8 cellular contexts compared by ENCODE assay signal in genomic region chr17:81222906-81223757, GRCh38. TPM values are rescaled to one million over a fixed set of nuclear protein-coding genes. Genes with fewer than 3 reads are reported as not detected.
DNase-seq lines count a peak whose midpoint lies in the region; ATAC-seq, FAIRE-seq and TF ChIP-seq lines count a peak whose summit lies in the region.

TSS of gene CEP131 (minus strand) at chr17:81222965. CDS start at chr17:81220056, 2,909 bp downstream.

- CTCF ChIA-PET in AG04450 (lab: Charles Lee), result interaction anchor here (0.5 to 0.8 kb wide), 2 partner anchors 22 to 126 kb away, joined by 3 to 4 read pairs; no protein-coding TSS in a partner anchor

- TF ChIP-seq CTCF in AG04450 (IDR thresholded peaks at IDR 0.05; ENCODE audit: low read depth, low read length), result no peak
- no peak for TF ChIP-seq CTCF in WI38 (IDR thresholded peaks at IDR 0.05; ENCODE audit: low read depth, low read length)
- no peak for TF ChIP-seq CTCF in bronchial epithelial cell (IDR thresholded peaks at IDR 0.05; ENCODE audit: insufficient read depth, low read length, severe bottlenecking)

- H3K36me3 ChIP-seq in bronchial epithelial cell (ENCODE audit: control insufficient read depth, insufficient read depth, low read length), result no peaks in the 10 kb centered on the region
- no peaks in the 10 kb centered on the region for H3K36me3 ChIP-seq in small intestine (ENCODE audit: control insufficient read depth in 2 of 2, insufficient read depth in 2 of 2, low read length in 2 of 2)

- H3K4me3 ChIP-seq in AG04450 (ENCODE audit: low read depth, low read length), result peak within 1 kb of the TSS; percentile 76
- peak within 1 kb of the TSS; percentile 81 for H3K4me3 ChIP-seq in WI38 (ENCODE audit: low read depth, low read length)
- H3K4me3 ChIP-seq in bronchial epithelial cell (ENCODE audit: low read depth, low read length), result peak within 1 kb of the TSS; percentile 75
- peak within 1 kb of the TSS; percentile 48 to 74 for H3K4me3 ChIP-seq in small intestine (ENCODE audit: low read depth in 1 of 2, low read length in 2 of 2)

- FAIRE-seq in bronchial epithelial cell (lab: Jason Lieb, UNC) (no peak), small intestine (lab: Jason Lieb, UNC) (no peak)

- H3K9me3 ChIP-seq in AG04450 (ENCODE audit: control insufficient read depth, insufficient read depth, low read length) (peaks cover 4% of the 10 kb centered on the region), small intestine (ENCODE audit: control insufficient read depth, low read depth) (no peaks in the 10 kb centered on the region)

- peak within 1 kb of the TSS; percentile 21 for H3K27ac ChIP-seq in AG04450 (ENCODE audit: low read depth, low read length)
- H3K27ac ChIP-seq in small intestine (ENCODE audit: low read depth in 1 of 2, low read length in 1 of 2), result peak within 1 kb of the TSS in 1 of 2 donors; percentile 42

- no peaks in the 10 kb centered on the region for H3K27me3 ChIP-seq in AG04450 (ENCODE audit: control insufficient read depth, insufficient read depth, low read length)
- no peaks in the 10 kb centered on the region for H3K27me3 ChIP-seq in bronchial epithelial cell (ENCODE audit: control insufficient read depth, insufficient read depth, low read length)
- H3K27me3 ChIP-seq in small intestine (ENCODE audit: control insufficient read depth in 2 of 2, insufficient read depth in 2 of 2, low read length in 2 of 2), result no peaks in the 10 kb centered on the region

- 1 to 2% (median 1%) methylated on average over 56 to 79 of the region's 79 CpGs for WGBS in small intestine, 3 donors

- POLR2A ChIA-PET in AG04450 (lab: Yijun Ruan, JAX), result interaction anchor here (1.0 to 1.2 kb wide), 2 partner anchors 16 to 288 kb away, joined by 4 to 17 read pairs; partner anchors contain the start of genes NDUFAF8 and TEPSIN

- peak; percentile 93 for ATAC-seq in GM18909 (IDR thresholded peaks at IDR 0.05; ENCODE audit: poor library complexity, unreplicated experiment)
- ATAC-seq in HG03175 (IDR thresholded peaks at IDR 0.05; ENCODE audit: unreplicated experiment), result peak; percentile 96

- H3K4me1 ChIP-seq in small intestine (ENCODE audit: control insufficient read depth in 2 of 2, insufficient read depth in 1 of 2, low read depth in 1 of 2, low read length in 1 of 2), result no peaks in the 10 kb centered on the region

- DNase-seq in AG04450 (ENCODE audit: low read depth, low spot score) (peak; percentile 94), NCI-H2227 treated with DMSO at 0.1 percent for 48 hours (lab: John Stamatoyannopoulos, UW) (peak; percentile 94), bronchial epithelial cell (ENCODE audit: low read depth) (peak; percentile 88), iPS-NIHi11 (ENCODE audit: low spot score) (peak; percentile 100), small intestine (peak; percentile 99)

RNA-seq across cellular contexts. Expression of gene CEP131, which starts in this region (rescaled TPM):
- 2.2 and 3.0 TPM in 2 replicates for polyA plus RNA-seq in AG04450 (2011; rRNA removed)
- 2.4 and 3.3 TPM in 2 replicates for polyA minus RNA-seq in AG04450 (2011; rRNA and poly(A)+ RNA removed)
- 7.9 and 9.2 TPM in 2 replicates for total RNA-seq in bronchial epithelial cell
- 1 to 10 TPM; 4.0 to 8.8 (median 5.7) TPM for polyA plus RNA-seq in small intestine
